19 cellular contexts compared by ENCODE assay signal in the genomic region with DNA sequence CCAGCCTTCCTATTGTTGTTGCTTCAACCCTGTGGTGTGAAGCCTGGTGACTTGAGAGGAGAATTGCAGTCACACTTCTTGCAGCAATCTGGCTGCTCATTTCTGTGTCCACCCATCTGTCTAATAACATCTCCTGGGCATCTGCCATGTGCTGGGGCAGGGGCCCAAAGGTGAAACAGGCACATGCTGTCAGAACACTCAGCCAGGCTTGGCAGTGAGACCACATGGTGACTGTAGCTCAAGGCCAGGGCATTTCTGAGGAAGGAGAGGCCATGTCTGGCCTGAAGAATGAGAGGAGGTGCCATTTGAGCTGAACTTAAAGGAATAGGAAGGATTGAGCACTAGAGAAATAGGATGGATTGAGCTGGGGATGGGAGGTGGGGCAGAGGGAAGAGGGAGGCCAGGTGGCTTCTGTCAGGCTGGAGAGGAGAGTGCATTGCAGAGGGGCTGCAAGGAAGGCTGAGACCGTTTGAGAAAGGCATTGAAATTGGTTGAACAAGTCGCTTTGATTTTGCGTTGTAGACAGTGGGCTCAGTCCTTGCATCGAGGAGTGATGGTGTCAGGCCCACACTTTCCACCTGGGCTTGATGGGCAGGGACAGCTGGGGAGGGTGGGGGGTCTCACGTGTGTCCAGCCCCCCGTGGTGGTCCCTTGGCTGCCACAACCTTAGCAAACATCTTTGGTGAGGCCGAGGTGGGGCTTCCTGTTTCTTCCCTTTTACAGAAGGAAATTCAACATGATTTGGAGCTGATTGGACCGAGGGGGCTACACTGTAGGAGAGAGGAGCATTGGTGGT.
DNase-seq lines count a peak whose midpoint lies in the region; ATAC-seq and TF ChIP-seq lines count a peak whose summit lies in the region.
"Had no signal": no experiment of that assay in that cellular context is flagged by ENCODE, and none has a peak within 500 bp of the region (broad histone marks: within the 10 kb centered on the region; RNA-seq: fewer than 3 reads in every experiment).

No MANE protein-coding gene starts in this region.

- no peaks in the 10 kb centered on the region for H3K36me3 ChIP-seq in upper lobe of left lung
- H3K36me3 ChIP-seq: tibial nerve, WERI-Rb-1 had no signal

- no peak for TF ChIP-seq CTCF in upper lobe of left lung (IDR thresholded peaks at IDR 0.05)

- H3K4me1 Mint-ChIP-seq in activated naive CD8-positive, alpha-beta T cell treated with anti-CD3 and anti-CD28 coated beads for 36 hours, result no peaks in the 10 kb centered on the region
- H3K4me1 Mint-ChIP-seq: activated naive CD8-positive, alpha-beta T cell treated with anti-CD3 and anti-CD28 coated beads, Interleukin-2, amount 10 ng/mL, durations not matched to agents 7 days and 5 days had no signal

- no peaks in the 10 kb centered on the region for H3K9me3 Mint-ChIP-seq in activated naive CD8-positive, alpha-beta T cell treated with anti-CD3 and anti-CD28 coated beads for 36 hours
- H3K9me3 Mint-ChIP-seq: activated naive CD8-positive, alpha-beta T cell treated with anti-CD3 and anti-CD28 coated beads, Interleukin-2, amount 10 ng/mL, durations not matched to agents 7 days and 5 days; CD4-positive, alpha-beta T cell had no signal

- no peak overlapping the region for H3K4me3 ChIP-seq in upper lobe of left lung
- H3K4me3 ChIP-seq: tibial nerve had no signal

- H3K27me3 Mint-ChIP-seq in activated naive CD8-positive, alpha-beta T cell treated with anti-CD3 and anti-CD28 coated beads for 36 hours, result no peaks in the 10 kb centered on the region
- H3K27me3 Mint-ChIP-seq: activated naive CD8-positive, alpha-beta T cell treated with anti-CD3 and anti-CD28 coated beads, Interleukin-2, amount 10 ng/mL, durations not matched to agents 7 days and 5 days; CD4-positive, alpha-beta T cell had no signal

- H3K4me3 Mint-ChIP-seq in activated naive CD8-positive, alpha-beta T cell treated with anti-CD3 and anti-CD28 coated beads for 36 hours, result no peak overlapping the region
- H3K4me3 Mint-ChIP-seq: activated naive CD8-positive, alpha-beta T cell treated with anti-CD3 and anti-CD28 coated beads, Interleukin-2, amount 10 ng/mL, durations not matched to agents 7 days and 5 days; CD4-positive, alpha-beta T cell had no signal

- TF ChIP-seq POLR2A in upper lobe of left lung (IDR thresholded peaks at IDR 0.05), result no peak

- TF ChIP-seq EP300 in upper lobe of left lung (IDR thresholded peaks at IDR 0.05), result no peak

- DNase-seq in activated effector memory CD4-positive, alpha-beta T cell treated with anti-CD3 and anti-CD28 coated beads, Interleukin-2, amount 50 U/mL, for 16 hours, result peak; percentile 50
- no peak for DNase-seq in activated effector memory CD4-positive, alpha-beta T cell treated with Interleukin-2 at 50 U/mL for 16 hours
- DNase-seq in caudate nucleus (lab: John Stamatoyannopoulos, UW) (peak in 1 of 61 donors; percentile 95), islet precursor cell (peak; percentile 28), upper lobe of left lung (peak; percentile 8 to 20), AG08396 (ENCODE audit: low spot score) (no peak)
- DNase-seq in activated CD4-positive, alpha-beta T cell treated with anti-CD3 and anti-CD28 coated beads for 4 hours, result no peak
- no peak for DNase-seq in activated naive CD8-positive, alpha-beta T cell treated with anti-CD3 and anti-CD28 coated beads for 36 hours
- DNase-seq: activated naive CD8-positive, alpha-beta T cell treated with anti-CD3 and anti-CD28 coated beads, Interleukin-2, amount 10 ng/mL, durations not matched to agents 7 days and 5 days; foreskin melanocyte; Kasumi-1; mesendoderm; NCI-H1436; NCI-H510A treated with DMSO at 0.1 percent for 48 hours; stimulated activated CD4-positive, alpha-beta T cell treated with anti-CD3 and anti-CD28 coated beads, Interleukin-4, amount 100 ng/mL, for 1 hour had no signal

- H3K4me1 ChIP-seq in upper lobe of left lung, result no peaks in the 10 kb centered on the region
- H3K4me1 ChIP-seq: tibial nerve had no signal

- no peak for ATAC-seq in upper lobe of left lung (ENCODE audit: low FRiP score in 2 of 2)
- ATAC-seq: Panc1 had no signal

- H3K27ac Mint-ChIP-seq in activated naive CD8-positive, alpha-beta T cell treated with anti-CD3 and anti-CD28 coated beads for 36 hours, result no peak overlapping the region
- H3K27ac Mint-ChIP-seq: activated naive CD8-positive, alpha-beta T cell treated with anti-CD3 and anti-CD28 coated beads, Interleukin-2, amount 10 ng/mL, durations not matched to agents 7 days and 5 days; CD4-positive, alpha-beta T cell had no signal

- H3K27ac ChIP-seq in caudate nucleus (ENCODE audit: low read depth, low read length) (peak overlapping the region; percentile 8), upper lobe of left lung (no peak overlapping the region)
- H3K27ac ChIP-seq: tibial nerve, WERI-Rb-1 had no signal

- 63 to 64% methylated on average over 8 of the region's 8 CpGs for WGBS in upper lobe of left lung, 2 donors

- H3K9me3 ChIP-seq in upper lobe of left lung, result no peaks in the 10 kb centered on the region

- H3K36me3 Mint-ChIP-seq in activated naive CD8-positive, alpha-beta T cell treated with anti-CD3 and anti-CD28 coated beads for 36 hours, result no peaks in the 10 kb centered on the region
- H3K36me3 Mint-ChIP-seq: activated naive CD8-positive, alpha-beta T cell treated with anti-CD3 and anti-CD28 coated beads, Interleukin-2, amount 10 ng/mL, durations not matched to agents 7 days and 5 days had no signal

- H3K27me3 ChIP-seq in upper lobe of left lung, result no peaks in the 10 kb centered on the region
- H3K27me3 ChIP-seq: tibial nerve had no signal

Comparison
In these comparisons a context has a peak if more than half of its experiments do, and no peak if none do; other contexts are left out.
1. DNase-seq: peak in activated effector memory CD4-positive, alpha-beta T cell treated with anti-CD3 and anti-CD28 coated beads, Interleukin-2, amount 50 U/mL, for 16 hours (single experiment), islet precursor cell (single experiment) and upper lobe of left lung (2 of 2); none in activated effector memory CD4-positive, alpha-beta T cell treated with Interleukin-2 at 50 U/mL for 16 hours (single experiment), activated CD4-positive, alpha-beta T cell treated with anti-CD3 and anti-CD28 coated beads for 4 hours (0 of 2), AG08396 (single experiment) and activated naive CD8-positive, alpha-beta T cell treated with anti-CD3 and anti-CD28 coated beads for 36 hours (single experiment).